Comparison of ENCODE assay signal across 24 cellular contexts in the genomic region with DNA sequence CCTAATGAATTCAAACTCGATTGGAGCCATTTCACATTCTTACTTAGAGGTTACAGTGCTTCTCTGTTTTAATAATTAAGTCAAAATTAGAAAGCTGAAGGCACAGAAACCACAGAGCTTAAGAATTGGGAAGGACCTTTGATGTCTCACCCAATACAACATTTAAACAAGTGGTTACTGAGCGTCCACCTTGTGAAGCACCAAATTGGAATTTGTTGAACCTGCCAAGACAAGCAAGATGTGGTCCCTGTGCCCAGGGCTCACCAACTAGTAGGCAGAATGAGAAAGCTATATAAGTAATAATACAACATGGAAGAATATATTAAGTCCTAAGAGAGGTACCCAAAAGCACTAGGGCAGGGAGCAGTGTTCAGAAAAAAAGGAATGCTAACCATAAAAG.
DNase-seq lines count a peak whose midpoint lies in the region; ATAC-seq and TF ChIP-seq lines count a peak whose summit lies in the region.
"Had no signal": no experiment of that assay in that cellular context is flagged by ENCODE, and none has a peak within 500 bp of the region (broad histone marks: within the 10 kb centered on the region; RNA-seq: fewer than 3 reads in every experiment).

No MANE protein-coding gene starts in this region.

- H3K27me3 Mint-ChIP-seq in chondrocyte (ENCODE audit: low read depth): no peaks in the 10 kb centered on the region

- no peaks in the 10 kb centered on the region for H3K9me3 Mint-ChIP-seq in chondrocyte (ENCODE audit: low read depth)

- H3K9me3 ChIP-seq in sigmoid colon (no peaks in the 10 kb centered on the region), stomach (no peaks in the 10 kb centered on the region)
- H3K9me3 ChIP-seq: adrenal gland, upper lobe of right lung had no signal

- H3K36me3 Mint-ChIP-seq in chondrocyte (ENCODE audit: low read depth): no peaks in the 10 kb centered on the region
- H3K36me3 Mint-ChIP-seq: CD14-positive monocyte, memory B cell had no signal

- H3K4me3 Mint-ChIP-seq in chondrocyte (ENCODE audit: unreplicated experiment): no peak overlapping the region
- H3K4me3 Mint-ChIP-seq: activated CD4-positive, alpha-beta T cell treated with anti-CD3 and anti-CD28 coated beads, Interleukin-2, amount 10 ng/mL, durations not matched to agents 24 days and 14 days; activated T-cell treated with anti-CD3 and anti-CD28 coated beads, Interleukin-2, amount 50 U/mL, for 4 hours; CD14-positive monocyte; memory B cell; T-helper 17 cell had no signal

- H3K27ac Mint-ChIP-seq in chondrocyte (ENCODE audit: unreplicated experiment): peak overlapping the region; percentile 34
- H3K27ac Mint-ChIP-seq: activated CD4-positive, alpha-beta T cell treated with anti-CD3 and anti-CD28 coated beads, Interleukin-2, amount 10 ng/mL, durations not matched to agents 24 days and 14 days; memory B cell; T-helper 17 cell had no signal

- H3K27ac ChIP-seq in sigmoid colon (peak overlapping the region in 3 of 4 donors; percentile 15 to 37 (median 32)), stomach (no peak overlapping the region)
- H3K27ac ChIP-seq: adrenal gland, upper lobe of right lung had no signal

- H3K36me3 ChIP-seq in sigmoid colon: no peaks in the 10 kb centered on the region
- no peaks in the 10 kb centered on the region for H3K36me3 ChIP-seq in stomach
- H3K36me3 ChIP-seq: adrenal gland, upper lobe of right lung had no signal

- TF ChIP-seq POLR2A in sigmoid colon (IDR thresholded peaks at IDR 0.05) (no peak), stomach (IDR thresholded peaks at IDR 0.05) (no peak)

- H3K4me3 ChIP-seq in sigmoid colon (no peak overlapping the region), stomach (no peak overlapping the region)
- H3K4me3 ChIP-seq: adrenal gland, upper lobe of right lung had no signal

- no peak for TF ChIP-seq CTCF in chondrocyte (IDR thresholded peaks at IDR 0.05)
- no peak for TF ChIP-seq CTCF in sigmoid colon (IDR thresholded peaks at IDR 0.05)
- no peak for TF ChIP-seq CTCF in stomach (IDR thresholded peaks at IDR 0.05)

- intact Hi-C loops in sigmoid colon (cut with DNase I): no loop called here
- intact Hi-C loops in stomach (cut with DNase I; ENCODE audit: low total_unique reads): no loop called here

- H3K4me1 ChIP-seq in sigmoid colon: peaks cover 0 to 45% (median 32%) of the 10 kb centered on the region in 4 donors
- H3K4me1 ChIP-seq in stomach: peaks cover 0 to 12% (median 8%) of the 10 kb centered on the region in 4 donors

- peak; percentile 44 for DNase-seq in EH (ENCODE audit: low read depth)
- peak; percentile 48 for DNase-seq in NCI-H226
- no peak for DNase-seq in chondrocyte (ENCODE audit: low spot score)
- DNase-seq in sigmoid colon: no peak
- DNase-seq in stomach: no peak
- DNase-seq in foreskin melanocyte: no peak
- DNase-seq: activated CD4-positive, alpha-beta T cell treated with anti-CD3 and anti-CD28 coated beads, Interleukin-2, amount 10 ng/mL, durations not matched to agents 24 days and 14 days; activated naive CD4-positive, alpha-beta T cell; activated T-cell treated with anti-CD3 and anti-CD28 coated beads, Interleukin-2, amount 50 U/mL, for 4 hours; adrenal gland; Calu3; DND-41; KG1; NCI-H1694; NCI-H2171; NCI-H524; stimulated activated CD4-positive, alpha-beta T cell treated with anti-CD3 and anti-CD28 coated beads, Interleukin-1b, Interleukin-23, amount 100 ng/mL, for 48 hours; substantia nigra; T-helper 17 cell; upper lobe of right lung had no signal

- peaks cover 71% of the 10 kb centered on the region for H3K4me1 Mint-ChIP-seq in chondrocyte (ENCODE audit: low read depth)
- H3K4me1 Mint-ChIP-seq: activated CD4-positive, alpha-beta T cell treated with anti-CD3 and anti-CD28 coated beads, Interleukin-2, amount 10 ng/mL, durations not matched to agents 24 days and 14 days; memory B cell had no signal

- no peak for TF ChIP-seq EP300 in sigmoid colon (IDR thresholded peaks at IDR 0.05)
- TF ChIP-seq EP300 in stomach (IDR thresholded peaks at IDR 0.05): no peak

- 76 to 84% methylated on average over 2 of the region's 2 CpGs for WGBS in sigmoid colon, 2 donors
- 56 to 77% (median 64%) methylated on average over 2 of the region's 2 CpGs for WGBS in stomach, 5 donors

- ATAC-seq in GM18520 (IDR thresholded peaks at IDR 0.05; ENCODE audit: unreplicated experiment): no peak
- no peak for ATAC-seq in HG03280 (IDR thresholded peaks at IDR 0.05; ENCODE audit: unreplicated experiment)
- ATAC-seq: activated T-cell treated with anti-CD3 and anti-CD28 coated beads, Interleukin-2, amount 50 U/mL, for 4 hours; T-helper 17 cell; upper lobe of right lung had no signal

- H3K27me3 ChIP-seq in sigmoid colon: no peaks in the 10 kb centered on the region
- no peaks in the 10 kb centered on the region for H3K27me3 ChIP-seq in stomach
- H3K27me3 ChIP-seq: adrenal gland, upper lobe of right lung had no signal

Comparison
In these comparisons a context has a peak if more than half of its experiments do, and no peak if none do; other contexts are left out.
1. DNase-seq: peak in EH (single experiment) and NCI-H226 (single experiment); none in chondrocyte (single experiment), sigmoid colon (single experiment), stomach (single experiment) and foreskin melanocyte (single experiment).
2. H3K27ac ChIP-seq: peak in sigmoid colon (3 of 4); none in stomach (0 of 5).